18 cellular contexts compared by ENCODE assay signal in genomic region chr2:208570851-208571763, GRCh38.
DNase-seq lines count a peak whose midpoint lies in the region; ATAC-seq and TF ChIP-seq lines count a peak whose summit lies in the region.
"Had no signal": no experiment of that assay in that cellular context is flagged by ENCODE, and none has a peak within 500 bp of the region (broad histone marks: within the 10 kb centered on the region; RNA-seq: fewer than 3 reads in every experiment).

No MANE protein-coding gene starts in this region.

- H2AFZ ChIP-seq in GM23248 (no peak overlapping the region), OCI-LY3 (ENCODE audit: low read depth, low read length) (0 out of 2 replicates have a peak overlapping the region, but pooled peaks have one; percentile 6)

- no peak overlapping the region for H3K4me2 ChIP-seq in GM23248 (ENCODE audit: unreplicated experiment)
- H3K4me2 ChIP-seq in OCI-LY3 (ENCODE audit: low read length): no peak overlapping the region

- H3K9me2 ChIP-seq in GM23248 (ENCODE audit: insufficient read depth): no peaks in the 10 kb centered on the region

- no peak overlapping the region for H3K27ac Mint-ChIP-seq in chondrocyte (ENCODE audit: unreplicated experiment)
- no peak overlapping the region for H3K27ac Mint-ChIP-seq in osteocyte (ENCODE audit: unreplicated experiment)
- H3K27ac Mint-ChIP-seq: CD14-positive monocyte, immature natural killer cell, memory B cell, T-cell had no signal

- no peak for ATAC-seq in GM19324 (IDR thresholded peaks at IDR 0.05; ENCODE audit: low FRiP score, unreplicated experiment)
- ATAC-seq in HG03135 (IDR thresholded peaks at IDR 0.05; ENCODE audit: unreplicated experiment): no peak
- ATAC-seq in HG02623 (IDR thresholded peaks at IDR 0.05; ENCODE audit: unreplicated experiment): no peak
- no peak for ATAC-seq in upper lobe of right lung
- ATAC-seq: activated CD4-positive, CD25-positive, alpha-beta regulatory T cell treated with anti-CD3 and anti-CD28 coated beads, Interleukin-2, amount 50 U/mL, for 24 hours; sciatic nerve; T-cell had no signal

- no peaks in the 10 kb centered on the region for H3K27me3 ChIP-seq in GM23248 (replicated peaks; ENCODE audit: insufficient read depth)
- H3K27me3 ChIP-seq in OCI-LY3 (ENCODE audit: low read depth, low read length): 0 out of 2 replicates have a peak, but pooled peaks cover 3% of the 10 kb centered on the region
- no peaks in the 10 kb centered on the region for H3K27me3 ChIP-seq in upper lobe of right lung
- H3K27me3 ChIP-seq: colonic mucosa had no signal

- peaks cover 3% of the 10 kb centered on the region for H3K4me1 Mint-ChIP-seq in chondrocyte (ENCODE audit: low read depth)
- no peaks in the 10 kb centered on the region for H3K4me1 Mint-ChIP-seq in osteocyte (ENCODE audit: unreplicated experiment)
- H3K4me1 Mint-ChIP-seq: CD14-positive monocyte, immature natural killer cell, memory B cell, T-cell had no signal

- H3K36me3 Mint-ChIP-seq in chondrocyte (ENCODE audit: low read depth) (no peaks in the 10 kb centered on the region), osteocyte (ENCODE audit: unreplicated experiment) (no peaks in the 10 kb centered on the region)
- H3K36me3 Mint-ChIP-seq: CD14-positive monocyte, immature natural killer cell, memory B cell, T-cell had no signal

- H3K4me1 ChIP-seq in GM23248 (ENCODE audit: insufficient read depth) (no peaks in the 10 kb centered on the region), OCI-LY3 (ENCODE audit: low read length) (no peaks in the 10 kb centered on the region), upper lobe of right lung (no peaks in the 10 kb centered on the region)
- H3K4me1 ChIP-seq: colonic mucosa, HAP-1 had no signal

- H3K79me2 ChIP-seq in GM23248 (ENCODE audit: insufficient read depth) (no peaks in the 10 kb centered on the region), OCI-LY3 (ENCODE audit: low read length) (no peaks in the 10 kb centered on the region)

- H3K9me3 Mint-ChIP-seq in chondrocyte (ENCODE audit: low read depth): no peaks in the 10 kb centered on the region
- H3K9me3 Mint-ChIP-seq in osteocyte (ENCODE audit: unreplicated experiment): peaks cover 8% of the 10 kb centered on the region

- no peaks in the 10 kb centered on the region for H4K20me1 ChIP-seq in GM23248 (ENCODE audit: insufficient read depth)
- H4K20me1 ChIP-seq in OCI-LY3 (ENCODE audit: insufficient read depth, low read length): no peaks in the 10 kb centered on the region

- 14 to 15% methylated on average over 17 of the region's 17 CpGs for WGBS in GM23248 (ENCODE audit: low coverage in 1 of 2, low lambda C conversion rate in 2 of 2, missing lambda C conversion rate in 2 of 2), 2 experiments

- H3K27ac ChIP-seq in GM23248: no peak overlapping the region
- H3K27ac ChIP-seq in OCI-LY3 (ENCODE audit: low read length): no peak overlapping the region
- no peak overlapping the region for H3K27ac ChIP-seq in upper lobe of right lung
- H3K27ac ChIP-seq: colonic mucosa had no signal

- H3K27me3 Mint-ChIP-seq in chondrocyte (ENCODE audit: low read depth): peaks cover 16% of the 10 kb centered on the region
- peaks cover 8% of the 10 kb centered on the region for H3K27me3 Mint-ChIP-seq in osteocyte (ENCODE audit: unreplicated experiment)
- H3K27me3 Mint-ChIP-seq: T-cell had no signal

- H3K4me3 Mint-ChIP-seq in chondrocyte (ENCODE audit: unreplicated experiment) (no peak overlapping the region), osteocyte (ENCODE audit: unreplicated experiment) (no peak overlapping the region)
- H3K4me3 Mint-ChIP-seq: CD14-positive monocyte, immature natural killer cell, memory B cell, T-cell had no signal

- H3K9me3 ChIP-seq in GM23248 (ENCODE audit: low read depth) (no peaks in the 10 kb centered on the region), OCI-LY3 (ENCODE audit: insufficient read depth, low read length) (no peaks in the 10 kb centered on the region), upper lobe of right lung (no peaks in the 10 kb centered on the region)
- H3K9me3 ChIP-seq: colonic mucosa, HAP-1 had no signal

- H3K36me3 ChIP-seq in GM23248 (ENCODE audit: low read depth) (no peaks in the 10 kb centered on the region), OCI-LY3 (replicated peaks; ENCODE audit: low read depth, low read length) (no peaks in the 10 kb centered on the region), upper lobe of right lung (no peaks in the 10 kb centered on the region)
- H3K36me3 ChIP-seq: colonic mucosa, HAP-1 had no signal

- intact Hi-C loops in upper lobe of right lung (cut with DNase I): no loop called here

- in situ Hi-C loops in GM23248 (cut with MboI): no loop called here

- TF ChIP-seq CTCF in OCI-LY3 (IDR thresholded peaks at IDR 0.05; ENCODE audit: low read depth, low read length): peak; percentile 23; the same call in 1 of the 2 replicates
- TF ChIP-seq CTCF in chondrocyte (IDR thresholded peaks at IDR 0.05): peak; percentile 34
- peak; percentile 11 for TF ChIP-seq CTCF in osteocyte (IDR thresholded peaks at IDR 0.05)
- TF ChIP-seq CTCF in upper lobe of right lung (IDR thresholded peaks at IDR 0.05): no peak

- H3K9ac ChIP-seq in GM23248 (no peak overlapping the region), OCI-LY3 (ENCODE audit: low read length) (no peak overlapping the region)

- peak; percentile 2 for DNase-seq in GM23248
- DNase-seq in chondrocyte (ENCODE audit: low spot score): no peak
- DNase-seq in osteocyte (ENCODE audit: extremely low spot score, unreplicated experiment): no peak
- no peak for DNase-seq in upper lobe of right lung
- DNase-seq: colonic mucosa; immature natural killer cell; NCI-H1417; stimulated activated CD4-positive, alpha-beta T cell treated with anti-CD3 and anti-CD28 coated beads, Interleukin-4, amount 100 ng/mL, for 24 hours; T-cell had no signal

- H3K4me3 ChIP-seq in GM23248 (no peak overlapping the region), OCI-LY3 (ENCODE audit: low read length) (no peak overlapping the region), upper lobe of right lung (no peak overlapping the region)
- H3K4me3 ChIP-seq: colonic mucosa, HAP-1 had no signal

- H3F3A ChIP-seq in GM23248 (ENCODE audit: insufficient read depth): no peaks in the 10 kb centered on the region
